In the genomic region with DNA sequence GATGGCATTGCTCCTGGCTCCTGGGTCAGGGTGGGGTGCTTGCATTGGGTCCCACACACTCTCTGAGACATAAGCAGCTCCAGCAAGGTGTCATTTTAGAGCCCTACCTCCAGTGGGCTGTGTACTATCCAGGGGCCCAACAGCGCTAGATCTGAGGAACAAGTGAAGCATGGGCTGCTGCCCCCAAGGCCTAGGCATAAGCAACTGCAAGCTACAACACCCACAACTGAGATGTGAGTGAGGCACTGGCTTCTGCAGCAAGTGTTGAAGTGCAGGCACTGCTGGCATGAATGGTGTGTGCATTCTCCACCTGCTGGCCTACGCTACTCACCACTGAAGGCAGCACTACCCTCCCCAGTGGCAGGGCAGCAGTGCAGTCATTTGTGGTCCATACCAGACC, we compare ENCODE assay signal across 2 cellular contexts.
TF ChIP-seq lines count a peak whose summit lies in the region.

No MANE protein-coding gene starts in this region.

TF ChIP-seq in GM23338, 12 proteins besides CTCF, POLR2A, EP300 and RAD21:
- no peak for TF ChIP-seq JUNB (IDR thresholded peaks at IDR 0.05; ENCODE audit: unreplicated experiment)
- TF ChIP-seq NANOG (IDR thresholded peaks at IDR 0.05; ENCODE audit: borderline replicate concordance) = no peak
- no peak for TF ChIP-seq CREB1 (CRISPR knock-in tag; IDR thresholded peaks at IDR 0.05; ENCODE audit: low read depth)
- TF ChIP-seq ZNF114 (CRISPR knock-in tag; IDR thresholded peaks at IDR 0.05) = no peak
- TF ChIP-seq, protein P1, sequence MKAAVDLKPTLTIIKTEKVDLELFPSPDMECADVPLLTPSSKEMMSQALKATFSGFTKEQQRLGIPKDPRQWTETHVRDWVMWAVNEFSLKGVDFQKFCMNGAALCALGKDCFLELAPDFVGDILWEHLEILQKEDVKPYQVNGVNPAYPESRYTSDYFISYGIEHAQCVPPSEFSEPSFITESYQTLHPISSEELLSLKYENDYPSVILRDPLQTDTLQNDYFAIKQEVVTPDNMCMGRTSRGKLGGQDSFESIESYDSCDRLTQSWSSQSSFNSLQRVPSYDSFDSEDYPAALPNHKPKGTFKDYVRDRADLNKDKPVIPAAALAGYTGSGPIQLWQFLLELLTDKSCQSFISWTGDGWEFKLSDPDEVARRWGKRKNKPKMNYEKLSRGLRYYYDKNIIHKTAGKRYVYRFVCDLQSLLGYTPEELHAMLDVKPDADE (IDR thresholded peaks at IDR 0.05) = no peak
- TF ChIP-seq STAT1 (IDR thresholded peaks at IDR 0.05; ENCODE audit: unreplicated experiment) = no peak
- no peak for TF ChIP-seq EZH2phosphoT487 (IDR thresholded peaks at IDR 0.05; ENCODE audit: unreplicated experiment)
- TF ChIP-seq, protein P2, sequence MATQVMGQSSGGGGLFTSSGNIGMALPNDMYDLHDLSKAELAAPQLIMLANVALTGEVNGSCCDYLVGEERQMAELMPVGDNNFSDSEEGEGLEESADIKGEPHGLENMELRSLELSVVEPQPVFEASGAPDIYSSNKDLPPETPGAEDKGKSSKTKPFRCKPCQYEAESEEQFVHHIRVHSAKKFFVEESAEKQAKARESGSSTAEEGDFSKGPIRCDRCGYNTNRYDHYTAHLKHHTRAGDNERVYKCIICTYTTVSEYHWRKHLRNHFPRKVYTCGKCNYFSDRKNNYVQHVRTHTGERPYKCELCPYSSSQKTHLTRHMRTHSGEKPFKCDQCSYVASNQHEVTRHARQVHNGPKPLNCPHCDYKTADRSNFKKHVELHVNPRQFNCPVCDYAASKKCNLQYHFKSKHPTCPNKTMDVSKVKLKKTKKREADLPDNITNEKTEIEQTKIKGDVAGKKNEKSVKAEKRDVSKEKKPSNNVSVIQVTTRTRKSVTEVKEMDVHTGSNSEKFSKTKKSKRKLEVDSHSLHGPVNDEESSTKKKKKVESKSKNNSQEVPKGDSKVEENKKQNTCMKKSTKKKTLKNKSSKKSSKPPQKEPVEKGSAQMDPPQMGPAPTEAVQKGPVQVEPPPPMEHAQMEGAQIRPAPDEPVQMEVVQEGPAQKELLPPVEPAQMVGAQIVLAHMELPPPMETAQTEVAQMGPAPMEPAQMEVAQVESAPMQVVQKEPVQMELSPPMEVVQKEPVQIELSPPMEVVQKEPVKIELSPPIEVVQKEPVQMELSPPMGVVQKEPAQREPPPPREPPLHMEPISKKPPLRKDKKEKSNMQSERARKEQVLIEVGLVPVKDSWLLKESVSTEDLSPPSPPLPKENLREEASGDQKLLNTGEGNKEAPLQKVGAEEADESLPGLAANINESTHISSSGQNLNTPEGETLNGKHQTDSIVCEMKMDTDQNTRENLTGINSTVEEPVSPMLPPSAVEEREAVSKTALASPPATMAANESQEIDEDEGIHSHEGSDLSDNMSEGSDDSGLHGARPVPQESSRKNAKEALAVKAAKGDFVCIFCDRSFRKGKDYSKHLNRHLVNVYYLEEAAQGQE (IDR thresholded peaks at IDR 0.05; ENCODE audit: unreplicated experiment) = no peak
- TF ChIP-seq ZNF331 (CRISPR knock-in tag; IDR thresholded peaks at IDR 0.05; ENCODE audit: low read depth) = no peak
- TF ChIP-seq EZH2 (IDR thresholded peaks at IDR 0.05; ENCODE audit: low read depth, unreplicated experiment) = no peak

TF ChIP-seq in H1, 55 proteins besides CTCF, POLR2A, EP300 and RAD21:
- TF ChIP-seq KDM4A (IDR thresholded peaks at IDR 0.05; ENCODE audit: low read depth, low read length, severe bottlenecking) (no peak), SAP30 (IDR thresholded peaks at IDR 0.05; ENCODE audit: insufficient read depth, insufficient replicate concordance, low read length) (no peak), SP4 (IDR thresholded peaks at IDR 0.05; ENCODE audit: low read length) (no peak), SRF (IDR thresholded peaks at IDR 0.05; ENCODE audit: low read depth, low read length) (no peak), BRCA1 (IDR thresholded peaks at IDR 0.05; ENCODE audit: low read depth, low read length) (no peak), SUZ12 (IDR thresholded peaks at IDR 0.05; ENCODE audit: low read length) (no peak), RFX5 (IDR thresholded peaks at IDR 0.05; ENCODE audit: borderline replicate concordance, low read depth, low read length) (no peak), MAFK (IDR thresholded peaks at IDR 0.05; ENCODE audit: low read depth, low read length) (no peak), CHD2 (IDR thresholded peaks at IDR 0.05; ENCODE audit: low read length) (no peak), PHF8 (conservative IDR thresholded peaks at IDR 0.05; ENCODE audit: low read depth, low read length) (no peak), YY1 (IDR thresholded peaks at IDR 0.05; ENCODE audit: low read depth, low read length) (no peak)
- TF ChIP-seq, protein P3, sequence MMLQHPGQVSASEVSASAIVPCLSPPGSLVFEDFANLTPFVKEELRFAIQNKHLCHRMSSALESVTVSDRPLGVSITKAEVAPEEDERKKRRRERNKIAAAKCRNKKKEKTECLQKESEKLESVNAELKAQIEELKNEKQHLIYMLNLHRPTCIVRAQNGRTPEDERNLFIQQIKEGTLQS (IDR thresholded peaks at IDR 0.05; ENCODE audit: insufficient read depth, low read depth, low read length) = no peak
